8 cellular contexts compared by ENCODE assay signal in the genomic region with DNA sequence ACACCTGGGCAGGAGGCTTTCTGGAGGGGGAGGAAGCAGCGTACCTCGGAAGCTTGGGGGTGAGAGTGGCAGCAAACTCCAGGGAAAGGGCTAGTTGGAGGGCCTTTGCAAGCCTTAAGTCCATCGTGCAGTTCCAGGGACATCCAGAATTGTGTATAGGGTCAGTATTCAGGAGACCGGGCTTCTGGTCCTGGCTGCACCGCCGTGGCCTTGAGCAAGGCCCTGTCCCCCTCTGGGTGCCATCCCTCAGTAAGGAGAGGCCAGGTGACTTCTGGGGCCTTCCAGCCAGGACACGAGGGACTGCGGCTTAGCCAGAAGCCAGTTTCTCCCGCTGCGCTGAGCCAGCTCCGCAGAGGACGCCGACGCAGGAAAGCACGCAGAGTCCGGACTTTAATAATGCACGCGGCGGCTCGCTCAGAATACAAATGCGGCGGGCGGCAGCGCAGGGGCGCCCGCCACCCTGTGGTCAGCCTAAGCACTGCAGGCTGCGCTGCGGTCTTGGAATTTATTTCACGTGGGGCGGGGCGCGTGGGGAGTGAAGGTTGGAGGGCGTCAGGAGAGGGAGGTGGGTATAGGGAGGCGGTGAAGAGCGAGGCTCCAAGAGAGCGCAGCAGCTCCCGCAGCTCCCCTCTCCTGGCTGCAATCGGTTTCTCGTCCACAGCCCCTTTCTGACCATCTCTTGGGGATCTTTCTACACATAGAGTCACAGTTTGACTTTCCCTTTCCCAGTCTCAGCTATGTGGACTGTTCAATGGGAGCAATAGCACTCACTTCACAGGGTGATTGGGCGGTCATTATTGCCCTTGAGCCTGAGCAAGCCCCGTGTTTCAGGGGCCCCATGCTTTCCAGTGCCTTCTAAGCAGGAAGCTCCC.
DNase-seq lines count a peak whose midpoint lies in the region; ATAC-seq and TF ChIP-seq lines count a peak whose summit lies in the region.

No MANE protein-coding gene starts in this region.

- H3K27ac ChIP-seq in mammary epithelial cell (ENCODE audit: insufficient read depth, low read depth, low read length): no peak overlapping the region

- peak overlapping the region; percentile 77 for H3K4me2 ChIP-seq in mammary epithelial cell (ENCODE audit: insufficient read depth, low read depth, low read length)

- WGBS in mammary epithelial cell (ENCODE audit: low coverage, missing lambda C conversion rate): 43% methylated on average over 17 of the region's 41 CpGs

- H3K27me3 ChIP-seq in mammary epithelial cell (ENCODE audit: insufficient read depth, low read length): no peaks in the 10 kb centered on the region

- H3K79me2 ChIP-seq in mammary epithelial cell (ENCODE audit: insufficient read depth, low read length): no peaks in the 10 kb centered on the region

- H3K4me3 ChIP-seq in mammary epithelial cell (replicated peaks in 1 of 3; ENCODE audit: insufficient read depth in 1 of 3, low read depth in 2 of 3, low read length in 3 of 3): peak overlapping the region in 1 of 3 experiments; percentile 20

- peak; percentile 50 to 76 for TF ChIP-seq CTCF in mammary epithelial cell (conservative IDR thresholded peaks at IDR 0.05 in 1 of 2, IDR thresholded peaks at IDR 0.05 in 1 of 2; ENCODE audit: extremely low read depth in 1 of 2, insufficient read depth in 1 of 2, low read depth in 1 of 2, low read length in 2 of 2)

- no peaks in the 10 kb centered on the region for H3K36me3 ChIP-seq in mammary epithelial cell (ENCODE audit: insufficient read depth, low read length)

- no peak overlapping the region for H3K9ac ChIP-seq in mammary epithelial cell (ENCODE audit: insufficient read depth, low read length)

- in situ Hi-C loops in mammary epithelial cell (cut with MboI; ENCODE audit: low sequenced_read_pairs in 2 of 2): loop anchor here (5.0 to 10.0 kb wide), 2 partner anchors 308 to 310 kb away; no protein-coding TSS in a partner anchor

- dilution Hi-C loops in mammary epithelial cell (cut with HindIII; ENCODE audit: low sequenced_read_pairs): loop anchor here (5.0 kb wide), 1 partner anchor 310 kb away; no protein-coding TSS in a partner anchor

- peaks cover 4% of the 10 kb centered on the region for H3K9me3 ChIP-seq in mammary epithelial cell (replicated peaks; ENCODE audit: insufficient read depth, low read length)

- peaks cover 4% of the 10 kb centered on the region for H3K4me1 ChIP-seq in mammary epithelial cell (ENCODE audit: insufficient read depth, low read length)

- H2AFZ ChIP-seq in mammary epithelial cell (ENCODE audit: low read depth, low read length): peak overlapping the region; percentile 83

- CTCF ChIA-PET in mammary epithelial cell (lab: Charles Lee; ENCODE audit: low non-redundant PET): interaction anchor here (0.6 to 1.4 kb wide), 2 partner anchors 309 to 310 kb away, joined by 4 to 14 read pairs; no protein-coding TSS in a partner anchor

- no peaks in the 10 kb centered on the region for H4K20me1 ChIP-seq in mammary epithelial cell (ENCODE audit: insufficient read depth, low read length)

- ATAC-seq in HG02642 (IDR thresholded peaks at IDR 0.05; ENCODE audit: poor library complexity, unreplicated experiment): peak; percentile 81

- BruUV-seq in mammary epithelial cell (replicated peaks; lab: Mats Ljungman, UMichigan): no TSS peak

- DNase-seq in NCI-H2196 (lab: John Stamatoyannopoulos, UW; ENCODE audit: unreplicated experiment) (peak; percentile 63), NCI-H2196 treated with DMSO at 0.1 percent for 48 hours (lab: John Stamatoyannopoulos, UW; ENCODE audit: unreplicated experiment) (no peak), NCI-H128 (lab: John Stamatoyannopoulos, UW; ENCODE audit: unreplicated experiment) (peak; percentile 44), UCSD-AML1 (lab: John Stamatoyannopoulos, UW; ENCODE audit: unreplicated experiment) (peak; percentile 63), mammary epithelial cell (peak; percentile 33), islet precursor cell (peak; percentile 76)
- DNase-seq in stimulated activated CD4-positive, alpha-beta T cell treated with anti-CD3 and anti-CD28 coated beads, Interleukin-1b, Interleukin-23, amount 100 ng/mL, for 24 hours (ENCODE audit: low read depth in 4 of 4, low spot score in 1 of 4): peak; percentile 7 to 49 (median 30)

- intact Hi-C loops in mammary epithelial cell (cut with micrococcal nuclease): loop anchor here (1.0 to 5.0 kb wide), 2 partner anchors 90 to 310 kb away; no protein-coding TSS in a partner anchor
